Comparison of ENCODE assay signal across 1 cellular context in the genomic region with DNA sequence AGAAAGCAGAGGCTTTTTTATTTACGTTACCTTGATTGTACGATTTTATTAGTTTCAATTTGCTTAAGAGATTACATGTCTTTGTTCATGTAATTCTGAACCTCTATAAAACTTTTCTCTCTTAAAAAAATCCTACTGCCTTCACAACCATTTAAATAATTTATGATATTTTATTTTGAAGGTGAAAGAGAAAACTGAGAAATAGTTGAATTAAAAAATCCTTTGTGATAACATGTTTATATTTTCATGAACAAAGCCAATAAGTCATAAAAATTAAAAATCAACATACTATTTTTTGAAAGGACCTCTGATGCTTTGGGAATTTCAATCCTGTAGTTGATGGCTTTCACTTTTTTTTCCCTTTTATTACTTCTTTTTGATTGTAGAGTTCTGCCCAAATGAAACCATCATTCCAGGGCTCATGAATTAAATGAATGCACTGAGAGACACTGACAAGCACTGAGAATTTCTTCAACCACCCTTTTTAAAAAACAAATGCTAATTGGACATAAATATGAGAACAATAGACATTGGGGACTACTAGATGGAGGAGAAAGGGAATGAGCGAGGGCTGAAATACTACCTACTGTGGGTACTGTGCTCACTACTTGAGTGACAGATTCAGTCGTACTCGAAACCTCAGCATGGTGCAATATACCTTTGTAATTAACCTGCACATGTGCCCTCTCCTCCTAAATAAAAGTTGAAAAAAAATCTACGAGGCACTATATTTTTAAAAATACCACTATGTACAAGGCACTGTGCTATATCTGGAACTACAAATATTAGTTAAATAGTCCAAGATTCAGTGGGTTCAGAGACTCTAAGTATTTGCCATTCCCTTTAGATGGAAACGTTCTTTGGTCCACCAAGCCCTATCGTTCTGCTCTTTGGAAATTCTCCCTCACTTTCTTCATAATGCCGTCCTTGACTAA.
TF ChIP-seq lines count a peak whose summit lies in the region.

No MANE protein-coding gene starts in this region.

TF ChIP-seq in HEK293, 187 proteins besides CTCF, POLR2A, EP300 and RAD21 (continued from another document):
- TF ChIP-seq, protein P1, sequence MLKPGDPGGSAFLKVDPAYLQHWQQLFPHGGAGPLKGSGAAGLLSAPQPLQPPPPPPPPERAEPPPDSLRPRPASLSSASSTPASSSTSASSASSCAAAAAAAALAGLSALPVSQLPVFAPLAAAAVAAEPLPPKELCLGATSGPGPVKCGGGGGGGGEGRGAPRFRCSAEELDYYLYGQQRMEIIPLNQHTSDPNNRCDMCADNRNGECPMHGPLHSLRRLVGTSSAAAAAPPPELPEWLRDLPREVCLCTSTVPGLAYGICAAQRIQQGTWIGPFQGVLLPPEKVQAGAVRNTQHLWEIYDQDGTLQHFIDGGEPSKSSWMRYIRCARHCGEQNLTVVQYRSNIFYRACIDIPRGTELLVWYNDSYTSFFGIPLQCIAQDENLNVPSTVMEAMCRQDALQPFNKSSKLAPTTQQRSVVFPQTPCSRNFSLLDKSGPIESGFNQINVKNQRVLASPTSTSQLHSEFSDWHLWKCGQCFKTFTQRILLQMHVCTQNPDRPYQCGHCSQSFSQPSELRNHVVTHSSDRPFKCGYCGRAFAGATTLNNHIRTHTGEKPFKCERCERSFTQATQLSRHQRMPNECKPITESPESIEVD (tag by site-specific recombination; IDR thresholded peaks at IDR 0.05), result peak; percentile 90
- TF ChIP-seq ZXDB (tag by site-specific recombination; IDR thresholded peaks at IDR 0.05), result no peak
- TF ChIP-seq, protein P2, sequence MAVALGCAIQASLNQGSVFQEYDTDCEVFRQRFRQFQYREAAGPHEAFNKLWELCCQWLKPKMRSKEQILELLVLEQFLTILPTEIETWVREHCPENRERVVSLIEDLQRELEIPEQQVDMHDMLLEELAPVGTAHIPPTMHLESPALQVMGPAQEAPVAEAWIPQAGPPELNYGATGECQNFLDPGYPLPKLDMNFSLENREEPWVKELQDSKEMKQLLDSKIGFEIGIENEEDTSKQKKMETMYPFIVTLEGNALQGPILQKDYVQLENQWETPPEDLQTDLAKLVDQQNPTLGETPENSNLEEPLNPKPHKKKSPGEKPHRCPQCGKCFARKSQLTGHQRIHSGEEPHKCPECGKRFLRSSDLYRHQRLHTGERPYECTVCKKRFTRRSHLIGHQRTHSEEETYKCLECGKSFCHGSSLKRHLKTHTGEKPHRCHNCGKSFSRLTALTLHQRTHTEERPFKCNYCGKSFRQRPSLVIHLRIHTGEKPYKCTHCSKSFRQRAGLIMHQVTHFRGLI (tag by site-specific recombination; IDR thresholded peaks at IDR 0.05), result no peak
- TF ChIP-seq, protein P3, sequence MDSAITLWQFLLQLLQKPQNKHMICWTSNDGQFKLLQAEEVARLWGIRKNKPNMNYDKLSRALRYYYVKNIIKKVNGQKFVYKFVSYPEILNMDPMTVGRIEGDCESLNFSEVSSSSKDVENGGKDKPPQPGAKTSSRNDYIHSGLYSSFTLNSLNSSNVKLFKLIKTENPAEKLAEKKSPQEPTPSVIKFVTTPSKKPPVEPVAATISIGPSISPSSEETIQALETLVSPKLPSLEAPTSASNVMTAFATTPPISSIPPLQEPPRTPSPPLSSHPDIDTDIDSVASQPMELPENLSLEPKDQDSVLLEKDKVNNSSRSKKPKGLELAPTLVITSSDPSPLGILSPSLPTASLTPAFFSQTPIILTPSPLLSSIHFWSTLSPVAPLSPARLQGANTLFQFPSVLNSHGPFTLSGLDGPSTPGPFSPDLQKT (IDR thresholded peaks at IDR 0.05; ENCODE audit: borderline replicate concordance, low read depth, low read length), result no peak
- TF ChIP-seq PRDM1 (tag by site-specific recombination; IDR thresholded peaks at IDR 0.05), result peak; percentile 66
- TF ChIP-seq ZNF600 (tag by site-specific recombination; IDR thresholded peaks at IDR 0.05), result peak; percentile 25; the same call in 1 of the 2 replicates
- 0 out of 2 replicates have a peak, but pooled peaks have one; percentile 17 for TF ChIP-seq TRIM28 (IDR thresholded peaks at IDR 0.05; ENCODE audit: borderline replicate concordance, low read length)
- 0 out of 2 replicates have a peak, but pooled peaks have one; percentile 25 for TF ChIP-seq ZNF843 (tag by site-specific recombination; IDR thresholded peaks at IDR 0.05)
- no peak for TF ChIP-seq ZNF202 (tag by site-specific recombination; IDR thresholded peaks at IDR 0.05; ENCODE audit: borderline replicate concordance)
- TF ChIP-seq, protein P4, sequence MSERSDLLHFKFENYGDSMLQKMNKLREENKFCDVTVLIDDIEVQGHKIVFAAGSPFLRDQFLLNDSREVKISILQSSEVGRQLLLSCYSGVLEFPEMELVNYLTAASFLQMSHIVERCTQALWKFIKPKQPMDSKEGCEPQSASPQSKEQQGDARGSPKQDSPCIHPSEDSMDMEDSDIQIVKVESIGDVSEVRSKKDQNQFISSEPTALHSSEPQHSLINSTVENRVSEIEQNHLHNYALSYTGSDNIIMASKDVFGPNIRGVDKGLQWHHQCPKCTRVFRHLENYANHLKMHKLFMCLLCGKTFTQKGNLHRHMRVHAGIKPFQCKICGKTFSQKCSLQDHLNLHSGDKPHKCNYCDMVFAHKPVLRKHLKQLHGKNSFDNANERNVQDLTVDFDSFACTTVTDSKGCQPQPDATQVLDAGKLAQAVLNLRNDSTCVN (tag by site-specific recombination; optimal IDR thresholded peaks at IDR 0.05), result no peak
